ENCODE assay signal across 1 cellular context in genomic region chrX:1589356-1590130, GRCh38.
A peak's percentile ranks its signal among the peaks of the same experiment; 100 is the strongest.
TF ChIP-seq lines count a peak whose summit lies in the region.

No MANE protein-coding gene starts in this region.

TF ChIP-seq in K562, 482 proteins besides CTCF, POLR2A, EP300 and RAD21:
- TF ChIP-seq SIN3A (IDR thresholded peaks at IDR 0.05; ENCODE audit: borderline replicate concordance in 2 of 2, control insufficient read depth in 1 of 2, low read depth in 2 of 2, low read length in 2 of 2) = no peak
- TF ChIP-seq TCF7 (IDR thresholded peaks at IDR 0.05; ENCODE audit: borderline replicate concordance) = no peak
- TF ChIP-seq CBX1 (IDR thresholded peaks at IDR 0.05; ENCODE audit: low read depth) = no peak
- no peak for TF ChIP-seq CBFA2T2 (conservative IDR thresholded peaks at IDR 0.05)
- TF ChIP-seq ZNF449 (CRISPR knock-in tag; IDR thresholded peaks at IDR 0.05) = no peak
- TF ChIP-seq ZHX1 (conservative IDR thresholded peaks at IDR 0.05; ENCODE audit: low read length) = no peak
- no peak for TF ChIP-seq CEBPG (CRISPR knock-in tag; IDR thresholded peaks at IDR 0.05)
- 0 out of 4 replicates have a peak, but pooled peaks of 1 of the 2 experiments have one; percentile 11 for TF ChIP-seq CEBPG (tag; conservative IDR thresholded peaks at IDR 0.05 in 1 of 2, IDR thresholded peaks at IDR 0.05 in 1 of 2)
- no peak for TF ChIP-seq ZNF583 (CRISPR knock-in tag; IDR thresholded peaks at IDR 0.05)
- no peak for TF ChIP-seq FOXJ2 (tag; IDR thresholded peaks at IDR 0.05)
- no peak for TF ChIP-seq ARID3B (CRISPR knock-in tag; IDR thresholded peaks at IDR 0.05; ENCODE audit: borderline replicate concordance)
- TF ChIP-seq TEAD2 (tag; IDR thresholded peaks at IDR 0.05) = no peak
- no peak for TF ChIP-seq E2F5 (CRISPR knock-in tag; IDR thresholded peaks at IDR 0.05)
- TF ChIP-seq ATF3 (IDR thresholded peaks at IDR 0.05) = no peak
- no peak for TF ChIP-seq ATF3 (CRISPR knock-in tag; conservative IDR thresholded peaks at IDR 0.05)
- peak; percentile 15; the same call in 1 of the 2 replicates for TF ChIP-seq CEBPB (tag; IDR thresholded peaks at IDR 0.05)
- TF ChIP-seq ZNF165 (CRISPR knock-in tag; IDR thresholded peaks at IDR 0.05; ENCODE audit: borderline replicate concordance) = no peak
- TF ChIP-seq ZBTB12 (CRISPR knock-in tag; IDR thresholded peaks at IDR 0.05) = no peak
